11 cellular contexts compared by ENCODE assay signal in the genomic region with DNA sequence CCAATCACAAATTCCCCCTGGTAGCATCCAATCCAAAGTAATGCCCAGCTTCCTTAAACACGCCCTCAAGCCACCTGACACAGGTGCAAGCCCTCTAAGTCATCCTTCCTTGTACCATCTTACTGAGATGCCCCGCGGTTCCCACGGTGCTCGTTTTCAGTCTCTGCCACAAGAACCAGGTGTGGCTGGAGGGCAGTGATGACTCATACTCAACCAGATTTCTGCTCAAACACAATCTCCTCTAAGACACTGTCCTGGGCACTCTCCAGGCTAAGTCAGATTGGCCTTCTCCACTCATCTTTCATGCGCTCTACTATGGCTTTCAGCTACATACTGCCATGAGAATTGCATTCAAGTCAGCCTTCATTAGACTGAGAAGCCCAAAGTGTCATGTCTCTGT. TPM values are rescaled to one million over a fixed set of nuclear protein-coding genes. Genes with fewer than 3 reads are reported as not detected.
DNase-seq lines count a peak whose midpoint lies in the region; ATAC-seq, FAIRE-seq and TF ChIP-seq lines count a peak whose summit lies in the region.
"Had no signal": no experiment of that assay in that cellular context is flagged by ENCODE, and none has a peak within 500 bp of the region (broad histone marks: within the 10 kb centered on the region; RNA-seq: fewer than 3 reads in every experiment).

No MANE protein-coding gene starts in this region.

- DNase-seq in LoVo (ENCODE audit: low spot score) (peak; percentile 31), kidney tubule cell (ENCODE audit: low spot score) (peak; percentile 45), kidney (no peak), G401 (ENCODE audit: low spot score) (no peak)
- DNase-seq: NCI-H146, uterus had no signal

- H3K4me3 ChIP-seq in kidney (ENCODE audit: low read length in 2 of 2) = no peak overlapping the region
- H3K4me3 ChIP-seq: uterus had no signal

- in situ Hi-C loops in G401 (cut with HindIII; ENCODE audit: low sequenced_read_pairs) = no loop called here

- no peak for TF ChIP-seq CTCF in kidney (IDR thresholded peaks at IDR 0.05; ENCODE audit: borderline replicate concordance, extremely low read depth, insufficient read depth)

- no peak overlapping the region for H3K9ac ChIP-seq in kidney (ENCODE audit: low read length in 2 of 2)

- FAIRE-seq in kidney (lab: Jason Lieb, UNC) = no peak
- FAIRE-seq: keratinocyte had no signal

- H3K27ac ChIP-seq in kidney (ENCODE audit: low read depth in 2 of 2, low read length in 2 of 2) = no peak overlapping the region
- H3K27ac ChIP-seq: uterus had no signal

- intact Hi-C loops in kidney (cut with DNase I) = loop anchor here (10.0 kb wide), 1 partner anchor 139 kb away; no protein-coding TSS in a partner anchor

- no peaks in the 10 kb centered on the region for H3K9me3 ChIP-seq in kidney (ENCODE audit: control insufficient read depth in 1 of 2, low read length in 2 of 2)
- H3K9me3 ChIP-seq: uterus had no signal

- no peak for TF ChIP-seq POLR2A in GM18505 (IDR thresholded peaks at IDR 0.05; ENCODE audit: borderline replicate concordance, extremely low read depth, insufficient read depth, insufficient read length)

- H3K36me3 ChIP-seq in kidney (ENCODE audit: control insufficient read depth in 1 of 2, insufficient read depth in 2 of 2, low read length in 2 of 2) = no peaks in the 10 kb centered on the region
- H3K36me3 ChIP-seq: uterus had no signal

- peak; percentile 50 for ATAC-seq in GM18502 (IDR thresholded peaks at IDR 0.05; ENCODE audit: poor library complexity, unreplicated experiment)
- ATAC-seq in GM21526 (IDR thresholded peaks at IDR 0.05; ENCODE audit: low FRiP score, unreplicated experiment) = peak; percentile 39
- no peak for ATAC-seq in GM18505 (IDR thresholded peaks at IDR 0.05; ENCODE audit: unreplicated experiment)
- ATAC-seq in GM19397 (IDR thresholded peaks at IDR 0.05; ENCODE audit: unreplicated experiment) = no peak

- H3K4me1 ChIP-seq in kidney (ENCODE audit: control insufficient read depth in 1 of 2, insufficient read depth in 1 of 2, low read depth in 1 of 2, low read length in 2 of 2) = no peaks in the 10 kb centered on the region

RNA-seq across cellular contexts. Expression of a gene that starts 3.5 kb away (rescaled TPM):
- total RNA-seq in kidney = 20.0 TPM
- 10.9 TPM for polyA plus RNA-seq in kidney (ENCODE audit: insufficient read depth, low read depth, low replicate concordance)
- 16.7 and 26.8 TPM in 2 replicates for total RNA-seq in G401 (2014; rRNA removed; shearing (Covaris generic))

Comparison
In these comparisons a context has a peak if more than half of its experiments do, and no peak if none do; other contexts are left out.
1. ATAC-seq: peak in GM18502 (single experiment) and GM21526 (single experiment); none in GM18505 (single experiment) and GM19397 (single experiment).
2. DNase-seq: peak in LoVo (single experiment) and kidney tubule cell (single experiment); none in kidney (single experiment) and G401 (single experiment).